ENCODE assay signal across 15 cellular contexts in genomic region chr2:132747046-132747445, GRCh38.
DNase-seq lines count a peak whose midpoint lies in the region; ATAC-seq, FAIRE-seq and TF ChIP-seq lines count a peak whose summit lies in the region.
"Had no signal": no experiment of that assay in that cellular context is flagged by ENCODE, and none has a peak within 500 bp of the region (broad histone marks: within the 10 kb centered on the region; RNA-seq: fewer than 3 reads in every experiment).

No MANE protein-coding gene starts in this region.

- H3K4me1 Mint-ChIP-seq in CD4-positive, alpha-beta T cell (ENCODE audit: low read depth), result no peaks in the 10 kb centered on the region
- H3K4me1 Mint-ChIP-seq: T-cell had no signal

- 63 to 76% methylated on average over 2 of the region's 2 CpGs for WGBS in lower leg skin, 2 donors

- H3K27ac Mint-ChIP-seq in CD4-positive, alpha-beta T cell, result no peak overlapping the region
- H3K27ac Mint-ChIP-seq: activated naive CD4-positive, alpha-beta T cell treated with anti-CD3 and anti-CD28 coated beads for 36 hours; CD8-positive, alpha-beta T cell; dendritic cell treated with granulocyte-macrophage colony-stimulating factor and Interleukin-4, amounts not matched to agents 40 ng/mL and 50 ng/mL, for 4 days; T-cell had no signal

- TF ChIP-seq POLR2A in lower leg skin (IDR thresholded peaks at IDR 0.05) (no peak), H54 (IDR thresholded peaks at IDR 0.05; ENCODE audit: low read depth, low read length) (no peak)

- ATAC-seq in GM18498 (IDR thresholded peaks at IDR 0.05; ENCODE audit: unreplicated experiment), result peak; percentile 88
- peak; percentile 83 for ATAC-seq in GM21717 (IDR thresholded peaks at IDR 0.05; ENCODE audit: unreplicated experiment)
- peak; percentile 78 for ATAC-seq in HG03159 (IDR thresholded peaks at IDR 0.05; ENCODE audit: unreplicated experiment)
- no peak for ATAC-seq in CD4-positive, alpha-beta T cell (ENCODE audit: poor library complexity)
- ATAC-seq: CD8-positive, alpha-beta T cell; T-cell had no signal

- H3K9me3 Mint-ChIP-seq in CD4-positive, alpha-beta T cell, result peaks cover 2% of the 10 kb centered on the region
- H3K9me3 Mint-ChIP-seq: activated naive CD4-positive, alpha-beta T cell treated with anti-CD3 and anti-CD28 coated beads for 36 hours; dendritic cell treated with granulocyte-macrophage colony-stimulating factor and Interleukin-4, amounts not matched to agents 40 ng/mL and 50 ng/mL, for 4 days had no signal

- H3K4me3 Mint-ChIP-seq in CD4-positive, alpha-beta T cell, result no peak overlapping the region
- H3K4me3 Mint-ChIP-seq: activated naive CD4-positive, alpha-beta T cell treated with anti-CD3 and anti-CD28 coated beads for 36 hours; CD8-positive, alpha-beta T cell; dendritic cell treated with granulocyte-macrophage colony-stimulating factor and Interleukin-4, amounts not matched to agents 40 ng/mL and 50 ng/mL, for 4 days; T-cell had no signal

- H3K4me3 ChIP-seq in lower leg skin (ENCODE audit: low read depth, poor library complexity, severe bottlenecking), result no peak overlapping the region
- H3K4me3 ChIP-seq: esophagus squamous epithelium had no signal

- no peaks in the 10 kb centered on the region for H3K36me3 Mint-ChIP-seq in CD4-positive, alpha-beta T cell (ENCODE audit: low read depth)
- H3K36me3 Mint-ChIP-seq: CD8-positive, alpha-beta T cell; T-cell had no signal

- intact Hi-C loops in lower leg skin (cut with DNase I; ENCODE audit: low total_unique reads), result no loop called here
- intact Hi-C loops in CD4-positive, alpha-beta T cell (cut with DNase I, micrococcal nuclease), result no loop called here

- no peak overlapping the region for H3K27ac ChIP-seq in CD4-positive, alpha-beta T cell (ENCODE audit: low read depth, low read length)
- H3K27ac ChIP-seq: esophagus squamous epithelium had no signal

- DNase-seq in GM19240 (ENCODE audit: insufficient read length, low spot score) (peak; percentile 6), lower leg skin (ENCODE audit: low spot score in 2 of 2) (no peak), NCI-H1092 (lab: John Stamatoyannopoulos, UW) (no peak), H54 (ENCODE audit: insufficient read length, low spot score) (no peak)
- DNase-seq in CD4-positive, alpha-beta T cell, result no peak
- DNase-seq: activated naive CD4-positive, alpha-beta T cell treated with anti-CD3 and anti-CD28 coated beads for 36 hours; CD8-positive, alpha-beta T cell; esophagus squamous epithelium; NCI-H1930; NCI-H526 treated with DMSO at 0.1 percent for 48 hours; T-cell had no signal

- no peaks in the 10 kb centered on the region for H3K9me3 ChIP-seq in CD4-positive, alpha-beta T cell (ENCODE audit: control insufficient read depth, low read length)
- H3K9me3 ChIP-seq: esophagus squamous epithelium had no signal

- CTCF ChIA-PET in CD4-positive, alpha-beta T cell (lab: Charles Lee), result no interaction called here

- no peaks in the 10 kb centered on the region for H3K27me3 ChIP-seq in CD4-positive, alpha-beta T cell (ENCODE audit: control insufficient read depth, insufficient read depth, low read length)
- H3K27me3 ChIP-seq: esophagus squamous epithelium had no signal

- no peak for FAIRE-seq in H54 (lab: Jason Lieb, UNC)

- TF ChIP-seq CTCF in lower leg skin (IDR thresholded peaks at IDR 0.05), result no peak
- TF ChIP-seq CTCF in CD4-positive, alpha-beta T cell (IDR thresholded peaks at IDR 0.05), result no peak

- H3K27me3 Mint-ChIP-seq in CD4-positive, alpha-beta T cell, result no peaks in the 10 kb centered on the region
- H3K27me3 Mint-ChIP-seq: dendritic cell treated with granulocyte-macrophage colony-stimulating factor and Interleukin-4, amounts not matched to agents 40 ng/mL and 50 ng/mL, for 4 days had no signal

- POLR2A ChIA-PET in CD4-positive, alpha-beta T cell (lab: Charles Lee), result no interaction called here
